ENCODE assay signal across 16 cellular contexts in genomic region chr14:44287858-44288257, GRCh38.
DNase-seq lines count a peak whose midpoint lies in the region; ATAC-seq and TF ChIP-seq lines count a peak whose summit lies in the region.
"Had no signal": no experiment of that assay in that cellular context is flagged by ENCODE, and none has a peak within 500 bp of the region (broad histone marks: within the 10 kb centered on the region; RNA-seq: fewer than 3 reads in every experiment).

No MANE protein-coding gene starts in this region.

- 93% methylated on average over 2 of the region's 2 CpGs for WGBS in mammary epithelial cell (ENCODE audit: low coverage, missing lambda C conversion rate)
- 89% methylated on average over 2 of the region's 2 CpGs for WGBS in body of pancreas, 2 donors

- H3K36me3 ChIP-seq in breast epithelium (no peaks in the 10 kb centered on the region), mammary epithelial cell (ENCODE audit: insufficient read depth, low read length) (no peaks in the 10 kb centered on the region), body of pancreas (replicated peaks in 1 of 2; ENCODE audit: insufficient read depth in 1 of 2, low read depth in 2 of 2) (no peaks in the 10 kb centered on the region), left ventricle myocardium inferior (no peaks in the 10 kb centered on the region)
- H3K36me3 ChIP-seq: BLaER1, HAP-1 had no signal

- no peak for ATAC-seq in body of pancreas

- H3K9ac ChIP-seq in mammary epithelial cell (ENCODE audit: insufficient read depth, low read length): no peak overlapping the region
- H3K9ac ChIP-seq: BLaER1 had no signal

- H3K4me2 ChIP-seq in mammary epithelial cell (ENCODE audit: insufficient read depth, low read depth, low read length): no peak overlapping the region
- H3K4me2 ChIP-seq: BLaER1 had no signal

- H3K27me3 Mint-ChIP-seq in MCF 10A (ENCODE audit: insufficient read depth, unreplicated experiment): no peaks in the 10 kb centered on the region
- H3K27me3 Mint-ChIP-seq: CD4-positive, alpha-beta memory T cell had no signal

- H3K27ac ChIP-seq in breast epithelium (no peak overlapping the region), mammary epithelial cell (ENCODE audit: insufficient read depth, low read depth, low read length) (no peak overlapping the region), body of pancreas (no peak overlapping the region), left ventricle myocardium inferior (replicated peaks) (no peak overlapping the region)
- H3K27ac ChIP-seq: BLaER1 had no signal

- peak; percentile 40 for DNase-seq in MCF 10A (ENCODE audit: unreplicated experiment)
- DNase-seq in breast epithelium (ENCODE audit: low spot score in 2 of 2): no peak
- DNase-seq in mammary epithelial cell: peak; percentile 2
- DNase-seq in fibroblast of peridontal ligament (ENCODE audit: extremely low read depth): peak; percentile 29
- no peak for DNase-seq in body of pancreas
- DNase-seq in stimulated activated CD4-positive, alpha-beta T cell treated with anti-CD3 and anti-CD28 coated beads, Interleukin-4, amount 100 ng/mL, for 4 hours: no peak
- no peak for DNase-seq in NCI-H446 treated with DMSO at 0.1 percent for 48 hours (lab: John Stamatoyannopoulos, UW)
- DNase-seq in left ventricle myocardium inferior: no peak
- DNase-seq: 8988T; CD4-positive, alpha-beta memory T cell; DMS153; DMS79; GDM1 had no signal

- H3K79me2 ChIP-seq in mammary epithelial cell (ENCODE audit: insufficient read depth, low read length): no peaks in the 10 kb centered on the region

- H3K4me3 Mint-ChIP-seq in MCF 10A (ENCODE audit: unreplicated experiment): no peak overlapping the region
- H3K4me3 Mint-ChIP-seq: CD14-positive monocyte; CD4-positive, alpha-beta memory T cell had no signal

- TF ChIP-seq POLR2A in breast epithelium (IDR thresholded peaks at IDR 0.05) (no peak), body of pancreas (IDR thresholded peaks at IDR 0.05) (no peak)

- no peaks in the 10 kb centered on the region for H3K9me3 Mint-ChIP-seq in MCF 10A (ENCODE audit: unreplicated experiment)

- no peak overlapping the region for H2AFZ ChIP-seq in mammary epithelial cell (ENCODE audit: low read depth, low read length)

- TF ChIP-seq CTCF in MCF 10A (IDR thresholded peaks at IDR 0.05; ENCODE audit: unreplicated experiment): no peak
- no peak for TF ChIP-seq CTCF in breast epithelium (IDR thresholded peaks at IDR 0.05)
- TF ChIP-seq CTCF in mammary epithelial cell (conservative IDR thresholded peaks at IDR 0.05 in 1 of 2, IDR thresholded peaks at IDR 0.05 in 1 of 2; ENCODE audit: extremely low read depth in 1 of 2, insufficient read depth in 1 of 2, low read depth in 1 of 2, low read length in 2 of 2): no peak
- TF ChIP-seq CTCF in body of pancreas (IDR thresholded peaks at IDR 0.05): no peak
- no peak for TF ChIP-seq CTCF in left ventricle myocardium inferior (IDR thresholded peaks at IDR 0.05; ENCODE audit: borderline replicate concordance)

- H3K4me1 ChIP-seq in breast epithelium (no peaks in the 10 kb centered on the region), mammary epithelial cell (ENCODE audit: insufficient read depth, low read length) (no peaks in the 10 kb centered on the region), body of pancreas (no peaks in the 10 kb centered on the region), left ventricle myocardium inferior (no peaks in the 10 kb centered on the region)
- H3K4me1 ChIP-seq: BLaER1, HAP-1 had no signal

- no peaks in the 10 kb centered on the region for H3K36me3 Mint-ChIP-seq in MCF 10A (ENCODE audit: insufficient read depth, unreplicated experiment)
- H3K36me3 Mint-ChIP-seq: CD14-positive monocyte; CD4-positive, alpha-beta memory T cell had no signal

- H3K9me3 ChIP-seq in breast epithelium (no peaks in the 10 kb centered on the region), mammary epithelial cell (replicated peaks; ENCODE audit: insufficient read depth, low read length) (no peaks in the 10 kb centered on the region), body of pancreas (no peaks in the 10 kb centered on the region), left ventricle myocardium inferior (replicated peaks) (no peaks in the 10 kb centered on the region)
- H3K9me3 ChIP-seq: BLaER1, HAP-1 had no signal

- intact Hi-C loops in MCF 10A (cut with micrococcal nuclease): no loop called here
- intact Hi-C loops in breast epithelium (cut with DNase I; ENCODE audit: low total_unique reads): no loop called here
- intact Hi-C loops in mammary epithelial cell (cut with micrococcal nuclease): no loop called here
- intact Hi-C loops in body of pancreas (cut with DNase I): no loop called here
- intact Hi-C loops in left ventricle myocardium inferior (cut with micrococcal nuclease): no loop called here

- H3K4me3 ChIP-seq in breast epithelium: no peak overlapping the region
- H3K4me3 ChIP-seq in mammary epithelial cell (replicated peaks in 1 of 3; ENCODE audit: insufficient read depth in 1 of 3, low read depth in 2 of 3, low read length in 3 of 3): no peak overlapping the region
- H3K4me3 ChIP-seq in body of pancreas: no peak overlapping the region
- H3K4me3 ChIP-seq in left ventricle myocardium inferior: no peak overlapping the region
- H3K4me3 ChIP-seq: BLaER1, HAP-1 had no signal

- CTCF ChIA-PET in MCF 10A (lab: Yijun Ruan, JAX) (no interaction called here), mammary epithelial cell (lab: Charles Lee; ENCODE audit: low non-redundant PET) (no interaction called here)

- H3K27ac Mint-ChIP-seq in MCF 10A (ENCODE audit: low read depth, unreplicated experiment): no peak overlapping the region
- H3K27ac Mint-ChIP-seq: CD14-positive monocyte; CD4-positive, alpha-beta memory T cell had no signal

- POLR2A ChIA-PET in MCF 10A (lab: Yijun Ruan, JAX): interaction anchor here (0.9 kb wide), 1 partner anchor 10 kb away, joined by 5 read pairs; no protein-coding TSS in a partner anchor

- H4K20me1 ChIP-seq in mammary epithelial cell (ENCODE audit: insufficient read depth, low read length): no peaks in the 10 kb centered on the region
- H4K20me1 ChIP-seq: BLaER1 had no signal

- BruUV-seq in MCF 10A (replicated peaks; lab: Mats Ljungman, UMichigan) (no TSS peak), mammary epithelial cell (replicated peaks; lab: Mats Ljungman, UMichigan) (no TSS peak)

- H3K4me1 Mint-ChIP-seq in MCF 10A (ENCODE audit: insufficient read depth, unreplicated experiment): no peaks in the 10 kb centered on the region
- H3K4me1 Mint-ChIP-seq: CD14-positive monocyte; CD4-positive, alpha-beta memory T cell had no signal

- in situ Hi-C loops in mammary epithelial cell (cut with MboI; ENCODE audit: low sequenced_read_pairs in 2 of 2): no loop called here

- no peaks in the 10 kb centered on the region for H3K27me3 ChIP-seq in breast epithelium
- no peaks in the 10 kb centered on the region for H3K27me3 ChIP-seq in mammary epithelial cell (ENCODE audit: insufficient read depth, low read length)
- no peaks in the 10 kb centered on the region for H3K27me3 ChIP-seq in body of pancreas
- no peaks in the 10 kb centered on the region for H3K27me3 ChIP-seq in left ventricle myocardium inferior (ENCODE audit: low read depth)
- H3K27me3 ChIP-seq: BLaER1 had no signal

- dilution Hi-C loops in mammary epithelial cell (cut with HindIII; ENCODE audit: low sequenced_read_pairs): no loop called here

Comparison
In these comparisons a context has a peak if more than half of its experiments do, and no peak if none do; other contexts are left out.
1. DNase-seq: peak in MCF 10A (single experiment), mammary epithelial cell (single experiment) and fibroblast of peridontal ligament (single experiment); none in breast epithelium (0 of 2), body of pancreas (0 of 4), stimulated activated CD4-positive, alpha-beta T cell treated with anti-CD3 and anti-CD28 coated beads, Interleukin-4, amount 100 ng/mL, for 4 hours (0 of 2), NCI-H446 treated with DMSO at 0.1 percent for 48 hours (single experiment) and left ventricle myocardium inferior (single experiment).